In the genomic region with DNA sequence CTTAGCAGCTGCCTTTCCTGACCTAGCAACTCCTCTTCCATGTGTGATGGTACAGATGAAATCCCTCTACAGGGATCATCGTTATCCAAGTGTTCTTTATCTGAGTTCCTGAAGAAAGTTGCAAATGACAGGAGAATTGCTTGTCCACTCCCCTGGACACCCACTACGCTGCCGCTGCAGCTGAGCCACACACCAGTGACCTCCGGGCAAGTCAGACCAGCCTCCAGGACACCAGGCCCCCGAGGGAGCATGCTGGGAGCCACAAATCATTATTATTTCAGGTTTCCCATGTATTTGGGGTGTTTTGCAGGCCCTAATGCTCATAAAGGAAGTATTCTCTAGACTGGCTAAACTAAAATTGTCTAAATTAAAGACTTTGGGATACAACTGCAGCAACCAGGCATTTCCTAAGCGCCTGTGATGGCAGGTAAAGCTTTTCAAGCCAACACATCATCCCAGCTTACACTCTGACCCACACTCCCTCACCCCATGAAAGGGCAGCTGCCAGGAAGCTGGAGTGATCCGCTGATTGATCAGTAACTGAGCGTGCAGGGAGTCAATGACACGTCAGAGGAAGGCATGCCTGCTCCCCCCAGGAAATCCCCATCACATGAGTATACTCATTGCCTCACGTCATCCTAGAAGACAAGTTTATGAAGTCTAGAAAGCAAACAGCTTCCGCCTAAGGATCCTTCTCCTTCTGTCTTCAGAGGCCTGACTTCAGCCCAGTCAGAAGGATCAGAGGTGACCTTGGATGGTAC, we compare ENCODE assay signal across 13 cellular contexts. TPM values are rescaled to one million over a fixed set of nuclear protein-coding genes. Genes with fewer than 3 reads are reported as not detected.
A peak's percentile ranks its signal among the peaks of the same experiment; 100 is the strongest.
DNase-seq lines count a peak whose midpoint lies in the region; ATAC-seq, FAIRE-seq and TF ChIP-seq lines count a peak whose summit lies in the region.
"Had no signal": no experiment of that assay in that cellular context is flagged by ENCODE, and none has a peak within 500 bp of the region (broad histone marks: within the 10 kb centered on the region; RNA-seq: fewer than 3 reads in every experiment).

No MANE protein-coding gene starts in this region.

- no peaks in the 10 kb centered on the region for H4K20me1 ChIP-seq in PC-3 (ENCODE audit: low read length)

- CTCF ChIA-PET in PC-3 (lab: Charles Lee): no interaction called here

- H3K9ac ChIP-seq in PC-3 (ENCODE audit: low read length): peak overlapping the region; percentile 43; the same call in 1 of the 2 replicates

- H3K27ac ChIP-seq in PC-3 (ENCODE audit: low read length): peak overlapping the region; percentile 67
- H3K27ac ChIP-seq: esophagus squamous epithelium had no signal

- no peak for TF ChIP-seq CTCF in PC-3 (conservative IDR thresholded peaks at IDR 0.05; ENCODE audit: low read depth, low read length)

- H3K9me2 ChIP-seq in PC-3 (replicated peaks; ENCODE audit: low read length): no peaks in the 10 kb centered on the region

- intact Hi-C loops in PC-3 (cut with micrococcal nuclease): no loop called here
- intact Hi-C loops in activated T-helper 2 cell treated with anti-CD3 and anti-CD28 coated beads, Interferon-gamma antibody, Interleukin-2, Interleukin-4, amounts not matched to agents 10 μg/mL and 5 μg/mL and 100 μg/mL, durations not matched to agents 14 hours and 24 hours and 36 hours (cut with micrococcal nuclease): no loop called here

- H3K4me1 Mint-ChIP-seq in activated T-helper 2 cell treated with anti-CD3 and anti-CD28 coated beads, Interferon-gamma antibody, Interleukin-2, Interleukin-4, amounts not matched to agents 10 μg/mL and 5 μg/mL and 100 μg/mL, durations not matched to agents 14 hours and 24 hours and 36 hours (ENCODE audit: low read depth): no peaks in the 10 kb centered on the region
- H3K4me1 Mint-ChIP-seq: activated CD8-positive, alpha-beta memory T cell treated with anti-CD3 and anti-CD28 coated beads, Interleukin-2, amount 10 ng/mL, durations not matched to agents 7 days and 5 days had no signal

- H3K9me3 Mint-ChIP-seq in activated T-helper 2 cell treated with anti-CD3 and anti-CD28 coated beads, Interferon-gamma antibody, Interleukin-2, Interleukin-4, amounts not matched to agents 10 μg/mL and 5 μg/mL and 100 μg/mL, durations not matched to agents 14 hours and 24 hours and 36 hours: no peaks in the 10 kb centered on the region

- no peak overlapping the region for H3K4me3 Mint-ChIP-seq in activated T-helper 2 cell treated with anti-CD3 and anti-CD28 coated beads, Interferon-gamma antibody, Interleukin-2, Interleukin-4, amounts not matched to agents 10 μg/mL and 5 μg/mL and 100 μg/mL, durations not matched to agents 14 hours and 24 hours and 36 hours (ENCODE audit: low read depth)
- H3K4me3 Mint-ChIP-seq: activated CD8-positive, alpha-beta memory T cell treated with anti-CD3 and anti-CD28 coated beads, Interleukin-2, amount 10 ng/mL, durations not matched to agents 7 days and 5 days had no signal

- peaks cover 23% of the 10 kb centered on the region for H3K4me1 ChIP-seq in PC-3 (ENCODE audit: insufficient read depth, low read length)
- H3K4me1 ChIP-seq: esophagus squamous epithelium had no signal

- in situ Hi-C loops in Caki2 (cut with HindIII; ENCODE audit: low pct_unique_long_range_greater_than_20kb, low sequenced_read_pairs): no loop called here

- no peaks in the 10 kb centered on the region for H3K27me3 Mint-ChIP-seq in activated T-helper 2 cell treated with anti-CD3 and anti-CD28 coated beads, Interferon-gamma antibody, Interleukin-2, Interleukin-4, amounts not matched to agents 10 μg/mL and 5 μg/mL and 100 μg/mL, durations not matched to agents 14 hours and 24 hours and 36 hours (ENCODE audit: low read depth)

- no peaks in the 10 kb centered on the region for H3K9me3 ChIP-seq in PC-3 (ENCODE audit: low read length)
- H3K9me3 ChIP-seq: esophagus squamous epithelium had no signal

- no peaks in the 10 kb centered on the region for H3K36me3 Mint-ChIP-seq in activated T-helper 2 cell treated with anti-CD3 and anti-CD28 coated beads, Interferon-gamma antibody, Interleukin-2, Interleukin-4, amounts not matched to agents 10 μg/mL and 5 μg/mL and 100 μg/mL, durations not matched to agents 14 hours and 24 hours and 36 hours (ENCODE audit: low read depth)
- H3K36me3 Mint-ChIP-seq: activated CD8-positive, alpha-beta memory T cell treated with anti-CD3 and anti-CD28 coated beads, Interleukin-2, amount 10 ng/mL, durations not matched to agents 7 days and 5 days had no signal

- peak overlapping the region; percentile 34; the same call in 1 of the 2 replicates for H3K4me2 ChIP-seq in PC-3 (ENCODE audit: low read length)

- H3K79me2 ChIP-seq in PC-3 (ENCODE audit: low read length): no peaks in the 10 kb centered on the region

- H3K36me3 ChIP-seq in PC-3 (ENCODE audit: low read depth, low read length): no peaks in the 10 kb centered on the region
- H3K36me3 ChIP-seq: esophagus squamous epithelium had no signal

- H3K4me3 ChIP-seq in PC-3 (ENCODE audit: low read length): no peak overlapping the region
- H3K4me3 ChIP-seq: esophagus squamous epithelium had no signal

- no TSS peak for BruUV-seq in PC-3 (replicated peaks; lab: Mats Ljungman, UMichigan)

- POLR2A ChIA-PET in PC-3 (lab: Charles Lee; ENCODE audit: unreplicated experiment): no interaction called here

- ATAC-seq in GM19351 (IDR thresholded peaks at IDR 0.05; ENCODE audit: unreplicated experiment) (peak; percentile 95), PC-3 (no peak)
- ATAC-seq: activated CD8-positive, alpha-beta memory T cell treated with anti-CD3 and anti-CD28 coated beads, Interleukin-2, amount 10 ng/mL, durations not matched to agents 7 days and 5 days had no signal

- TF ChIP-seq POLR2A in GM12891 (IDR thresholded peaks at IDR 0.05; ENCODE audit: low read depth, low read length): no peak

- no peaks in the 10 kb centered on the region for H3F3A ChIP-seq in PC-3 (ENCODE audit: low read length, unreplicated experiment)

- H3K27ac Mint-ChIP-seq in activated T-helper 2 cell treated with anti-CD3 and anti-CD28 coated beads, Interferon-gamma antibody, Interleukin-2, Interleukin-4, amounts not matched to agents 10 μg/mL and 5 μg/mL and 100 μg/mL, durations not matched to agents 14 hours and 24 hours and 36 hours: no peak overlapping the region
- H3K27ac Mint-ChIP-seq: activated CD8-positive, alpha-beta memory T cell treated with anti-CD3 and anti-CD28 coated beads, Interleukin-2, amount 10 ng/mL, durations not matched to agents 7 days and 5 days had no signal

- no peak for FAIRE-seq in GM12891 (lab: Jason Lieb, UNC)
- FAIRE-seq: H54, keratinocyte had no signal

- DNase-seq in Caki2 (ENCODE audit: low read depth) (peak; percentile 76), PC-3 (peak; percentile 56), glomerular visceral epithelial cell (ENCODE audit: extremely low spot score) (peak; percentile 58), GOT3 (lab: John Stamatoyannopoulos, UW) (no peak), GM12891 (ENCODE audit: insufficient read length, low spot score) (no peak), T-helper 9 cell (no peak)
- DNase-seq in activated T-helper 2 cell treated with anti-CD3 and anti-CD28 coated beads, Interferon-gamma antibody, Interleukin-2, Interleukin-4, amounts not matched to agents 10 μg/mL and 5 μg/mL and 100 μg/mL, durations not matched to agents 14 hours and 24 hours and 36 hours (ENCODE audit: low spot score): no peak
- DNase-seq: activated CD8-positive, alpha-beta memory T cell treated with anti-CD3 and anti-CD28 coated beads, Interleukin-2, amount 10 ng/mL, durations not matched to agents 7 days and 5 days; esophagus squamous epithelium; NCI-H1048 had no signal

- no peaks in the 10 kb centered on the region for H3K27me3 ChIP-seq in PC-3 (ENCODE audit: low read length)

- H2AFZ ChIP-seq in PC-3 (ENCODE audit: low read length): no peak overlapping the region

TF ChIP-seq in GM12891, 5 proteins besides CTCF, POLR2A, EP300 and RAD21:
- TF ChIP-seq PAX5 (IDR thresholded peaks at IDR 0.05; ENCODE audit: insufficient read depth, low read length, severe bottlenecking) (no peak), TAF1 (IDR thresholded peaks at IDR 0.05; ENCODE audit: low read depth, low read length) (no peak), POU2F2 (IDR thresholded peaks at IDR 0.05; ENCODE audit: low read depth, low read length) (no peak), SPI1 (IDR thresholded peaks at IDR 0.05; ENCODE audit: low read depth, low read length) (no peak), POLR2AphosphoS5 (IDR thresholded peaks at IDR 0.05; ENCODE audit: low read depth, low read length) (no peak)

RNA-seq across cellular contexts. Expression of a gene that starts 14.4 kb away (rescaled TPM):
- total RNA-seq in Caki2 (2014; rRNA removed; shearing (Covaris generic); ENCODE audit: low replicate concordance): 1.4 and 10.7 TPM in 2 replicates
- total RNA-seq in PC-3 (2014; rRNA removed): 3.9 and 6.2 TPM in 2 replicates
- polyA plus RNA-seq in GM12891 (2012; ENCODE audit: low read depth, missing spikeins): 2.2 TPM
- not detected in 2 replicates for total RNA-seq in activated T-helper 2 cell treated with anti-CD3 and anti-CD28 coated beads, Interferon-gamma antibody, Interleukin-2, Interleukin-4, amounts not matched to agents 10 μg/mL and 5 μg/mL and 100 μg/mL, durations not matched to agents 14 hours and 24 hours and 36 hours

RNA-seq across cellular contexts. Expression of a gene that starts 59.5 kb away (rescaled TPM):
- total RNA-seq in Caki2 (2014; rRNA removed; shearing (Covaris generic); ENCODE audit: low replicate concordance): 21.5 and 28.5 TPM in 2 replicates
- 29.6 and 30.9 TPM in 2 replicates for total RNA-seq in PC-3 (2014; rRNA removed)
- polyA plus RNA-seq in GM12891 (2012; ENCODE audit: low read depth, missing spikeins): 6.8 TPM
- 21.6 and 25.6 TPM in 2 replicates for total RNA-seq in activated T-helper 2 cell treated with anti-CD3 and anti-CD28 coated beads, Interferon-gamma antibody, Interleukin-2, Interleukin-4, amounts not matched to agents 10 μg/mL and 5 μg/mL and 100 μg/mL, durations not matched to agents 14 hours and 24 hours and 36 hours

Comparison
In these comparisons a context has a peak if more than half of its experiments do, and no peak if none do; other contexts are left out.
1. DNase-seq: peak in Caki2 (single experiment), PC-3 (single experiment) and glomerular visceral epithelial cell (single experiment); none in GOT3 (single experiment), GM12891 (single experiment), activated T-helper 2 cell treated with anti-CD3 and anti-CD28 coated beads, Interferon-gamma antibody, Interleukin-2, Interleukin-4, amounts not matched to agents 10 μg/mL and 5 μg/mL and 100 μg/mL, durations not matched to agents 14 hours and 24 hours and 36 hours (single experiment) and T-helper 9 cell (single experiment).